8 cellular contexts compared by ENCODE assay signal in genomic region chr19:43503501-43504425, GRCh38. TPM values are rescaled to one million over a fixed set of nuclear protein-coding genes. Genes with fewer than 3 reads are reported as not detected.
DNase-seq lines count a peak whose midpoint lies in the region; ATAC-seq, FAIRE-seq and TF ChIP-seq lines count a peak whose summit lies in the region.

No MANE protein-coding gene starts in this region.

- peak overlapping the region; percentile 72 for H3K4me3 ChIP-seq in astrocyte (ENCODE audit: insufficient read depth, low read depth, low read length)
- peak overlapping the region; percentile 81 for H3K4me3 ChIP-seq in retinal pigment epithelial cell (ENCODE audit: low read length)

- H3K27ac ChIP-seq in astrocyte (ENCODE audit: low read depth, low read length), result peak overlapping the region; percentile 45

- H3K36me3 Mint-ChIP-seq in T-helper 2 cell treated with Interferon-gamma antibody and Interleukin-4, amounts not matched to agents 5 μg/mL and 100 μg/mL, for 36 hours (ENCODE audit: low read depth), result peaks cover 21% of the 10 kb centered on the region
- H3K36me3 Mint-ChIP-seq in astrocyte (ENCODE audit: low read depth, unreplicated experiment), result peaks cover 27% of the 10 kb centered on the region

- peaks cover 27% of the 10 kb centered on the region for H3K4me1 Mint-ChIP-seq in T-helper 2 cell treated with Interferon-gamma antibody and Interleukin-4, amounts not matched to agents 5 μg/mL and 100 μg/mL, for 36 hours (ENCODE audit: low read depth)
- peaks cover 5% of the 10 kb centered on the region for H3K4me1 Mint-ChIP-seq in astrocyte (ENCODE audit: low read depth, unreplicated experiment)

- peak overlapping the region; percentile 96 for H3K4me2 ChIP-seq in astrocyte (ENCODE audit: low read length)

- no peaks in the 10 kb centered on the region for H3K27me3 Mint-ChIP-seq in T-helper 2 cell treated with Interferon-gamma antibody and Interleukin-4, amounts not matched to agents 5 μg/mL and 100 μg/mL, for 36 hours (ENCODE audit: low read depth)
- H3K27me3 Mint-ChIP-seq in astrocyte (ENCODE audit: low read depth, unreplicated experiment), result peaks cover 13% of the 10 kb centered on the region

- H4K20me1 ChIP-seq in astrocyte (ENCODE audit: insufficient read depth, low read length), result peaks cover 3% of the 10 kb centered on the region

- DNase-seq in GM13976 (ENCODE audit: low spot score) (peak; percentile 100), NCI-H146 treated with DMSO at 0.1 percent for 48 hours (lab: John Stamatoyannopoulos, UW; ENCODE audit: unreplicated experiment) (peak; percentile 90), astrocyte (ENCODE audit: low read depth) (peak; percentile 60), hippocampal formation (lab: John Stamatoyannopoulos, UW) (peak; percentile 90 to 93), retinal pigment epithelial cell (ENCODE audit: low read depth) (peak; percentile 51), cerebellar nuclear complex (lab: John Stamatoyannopoulos, UW) (no peak)
- peak; percentile 96 for DNase-seq in T-helper 2 cell treated with Interferon-gamma antibody and Interleukin-4, amounts not matched to agents 5 μg/mL and 100 μg/mL, for 36 hours (ENCODE audit: low spot score)

- FAIRE-seq in astrocyte (lab: Jason Lieb, UNC), result no peak

- H3K79me2 ChIP-seq in astrocyte (ENCODE audit: insufficient read depth, low read length), result no peaks in the 10 kb centered on the region

- TF ChIP-seq CTCF in GM13976 (IDR thresholded peaks at IDR 0.05; ENCODE audit: borderline replicate concordance, control extremely low read depth, extremely low read depth, insufficient read depth, missing control alignments) (peak; percentile 44), astrocyte (IDR thresholded peaks at IDR 0.05; ENCODE audit: insufficient read depth, low read depth, low read length) (no peak), retinal pigment epithelial cell (conservative IDR thresholded peaks at IDR 0.05; ENCODE audit: low read depth, low read length) (no peak)

- peak overlapping the region; percentile 87 for H3K4me3 Mint-ChIP-seq in T-helper 2 cell treated with Interferon-gamma antibody and Interleukin-4, amounts not matched to agents 5 μg/mL and 100 μg/mL, for 36 hours
- peak overlapping the region; percentile 97 for H3K4me3 Mint-ChIP-seq in astrocyte (ENCODE audit: unreplicated experiment)

- H3K4me1 ChIP-seq in astrocyte (ENCODE audit: insufficient read depth, low read length), result peaks cover 5% of the 10 kb centered on the region

- H3K9ac ChIP-seq in astrocyte (ENCODE audit: low read length), result peak overlapping the region; percentile 85

- ATAC-seq in HG02870 (IDR thresholded peaks at IDR 0.05; ENCODE audit: unreplicated experiment), result peak; percentile 84

- peaks cover 3% of the 10 kb centered on the region for H3K36me3 ChIP-seq in astrocyte (ENCODE audit: insufficient read depth, low read length)

- H3K9me3 ChIP-seq in astrocyte (ENCODE audit: insufficient read depth, low read depth, low read length), result no peaks in the 10 kb centered on the region

- no peaks in the 10 kb centered on the region for H3K9me3 Mint-ChIP-seq in T-helper 2 cell treated with Interferon-gamma antibody and Interleukin-4, amounts not matched to agents 5 μg/mL and 100 μg/mL, for 36 hours
- H3K9me3 Mint-ChIP-seq in astrocyte (ENCODE audit: unreplicated experiment), result no peaks in the 10 kb centered on the region

- peak overlapping the region; percentile 98 for H3K27ac Mint-ChIP-seq in T-helper 2 cell treated with Interferon-gamma antibody and Interleukin-4, amounts not matched to agents 5 μg/mL and 100 μg/mL, for 36 hours
- peak overlapping the region; percentile 34 for H3K27ac Mint-ChIP-seq in astrocyte (ENCODE audit: unreplicated experiment)

- in situ Hi-C loops in GM13976 (cut with MboI; ENCODE audit: low sequenced_read_pairs, unreplicated experiment), result no loop called here

- H3K27me3 ChIP-seq in astrocyte (ENCODE audit: insufficient read depth, low read length), result no peaks in the 10 kb centered on the region

- H2AFZ ChIP-seq in astrocyte (ENCODE audit: low read depth, low read length), result peak overlapping the region; percentile 95

RNA-seq across cellular contexts. Expression of gene PHLDB3, which starts 0.8 kb away (rescaled TPM):
- 13.4 and 14.0 TPM in 2 replicates for total RNA-seq in astrocyte

RNA-seq across cellular contexts. Expression of gene ETHE1, which starts 23.2 kb away (rescaled TPM):
- total RNA-seq in astrocyte, result 43.7 and 50.7 TPM in 2 replicates

RNA-seq across cellular contexts. Expression of gene ZNF575, which starts 29.2 kb away (rescaled TPM):
- 1.3 and 1.4 TPM in 2 replicates for total RNA-seq in astrocyte

RNA-seq across cellular contexts. Expression of gene LYPD3, which starts 38.4 kb away (rescaled TPM):
- total RNA-seq in astrocyte, result 0.22 and 0.54 TPM in 2 replicates

Comparison
In these comparisons a context has a peak if more than half of its experiments do, and no peak if none do; other contexts are left out.
1. DNase-seq: peak in GM13976 (single experiment), NCI-H146 treated with DMSO at 0.1 percent for 48 hours (single experiment), T-helper 2 cell treated with Interferon-gamma antibody and Interleukin-4, amounts not matched to agents 5 μg/mL and 100 μg/mL, for 36 hours (single experiment), astrocyte (single experiment), hippocampal formation (2 of 2) and retinal pigment epithelial cell (single experiment); none in cerebellar nuclear complex (0 of 2).